Comparison of ENCODE assay signal across 16 cellular contexts in genomic region chr3:29557825-29558224, GRCh38.
DNase-seq lines count a peak whose midpoint lies in the region; ATAC-seq and TF ChIP-seq lines count a peak whose summit lies in the region.
"Had no signal": no experiment of that assay in that cellular context is flagged by ENCODE, and none has a peak within 500 bp of the region (broad histone marks: within the 10 kb centered on the region; RNA-seq: fewer than 3 reads in every experiment).

No MANE protein-coding gene starts in this region.

- CTCF ChIA-PET in A673 (lab: Charles Lee) (no interaction called here), WTC11 (lab: Charles Lee) (no interaction called here)

- H3K4me3 ChIP-seq in A673 (ENCODE audit: low read depth, low read length, poor library complexity, severe bottlenecking) (no peak overlapping the region), mesodermal cell (ENCODE audit: extremely low read depth, insufficient read depth, low read length, poor library complexity, severe bottlenecking) (no peak overlapping the region), thoracic aorta (no peak overlapping the region)
- H3K4me3 ChIP-seq: BLaER1 treated with 17β-estradiol and CSF1 and Interleukin-3, amounts not matched to agents 10 nM and 100 nM had no signal

- H3K27me3 Mint-ChIP-seq in WTC11 (ENCODE audit: low read depth) = no peaks in the 10 kb centered on the region
- H3K27me3 Mint-ChIP-seq: B cell had no signal

- TF ChIP-seq CTCF in A673 (conservative IDR thresholded peaks at IDR 0.05; ENCODE audit: low read depth, low read length) (no peak), WTC11 (IDR thresholded peaks at IDR 0.05) (no peak), thoracic aorta (IDR thresholded peaks at IDR 0.05) (no peak)

- H3K9me3 ChIP-seq in A673 (ENCODE audit: low read depth, low read length, poor library complexity, severe bottlenecking) (no peaks in the 10 kb centered on the region), mesodermal cell (ENCODE audit: control insufficient read depth, low read length) (no peaks in the 10 kb centered on the region), thoracic aorta (no peaks in the 10 kb centered on the region)
- H3K9me3 ChIP-seq: BLaER1 treated with 17β-estradiol and CSF1 and Interleukin-3, amounts not matched to agents 10 nM and 100 nM had no signal

- WGBS in mesodermal cell (ENCODE audit: insufficient coverage in 2 of 2), 2 experiments = no CpG with 5 or more reads among the region's 2 CpGs

- no peaks in the 10 kb centered on the region for H3K36me3 ChIP-seq in A673 (ENCODE audit: insufficient read depth, low read length, poor library complexity, severe bottlenecking)
- peaks cover 8% of the 10 kb centered on the region for H3K36me3 ChIP-seq in mesodermal cell (ENCODE audit: control insufficient read depth, insufficient read depth, low read length)
- no peaks in the 10 kb centered on the region for H3K36me3 ChIP-seq in thoracic aorta
- H3K36me3 ChIP-seq: BLaER1 treated with 17β-estradiol and CSF1 and Interleukin-3, amounts not matched to agents 10 nM and 100 nM had no signal

- peaks cover 33% of the 10 kb centered on the region for H3K4me1 Mint-ChIP-seq in WTC11
- H3K4me1 Mint-ChIP-seq: B cell had no signal

- no peaks in the 10 kb centered on the region for H3K27me3 ChIP-seq in A673 (replicated peaks; ENCODE audit: insufficient read depth, low read depth, low read length, poor library complexity)
- no peaks in the 10 kb centered on the region for H3K27me3 ChIP-seq in thoracic aorta (replicated peaks; ENCODE audit: insufficient read depth)
- H3K27me3 ChIP-seq: BLaER1 treated with 17β-estradiol and CSF1 and Interleukin-3, amounts not matched to agents 10 nM and 100 nM had no signal

- H3K4me3 Mint-ChIP-seq in WTC11 = no peak overlapping the region
- H3K4me3 Mint-ChIP-seq: B cell; CD8-positive, alpha-beta T cell had no signal

- H3K4me1 ChIP-seq in A673 (ENCODE audit: insufficient read depth, low read length, poor library complexity, severe bottlenecking) (peaks cover 33% of the 10 kb centered on the region), mesodermal cell (ENCODE audit: control insufficient read depth, insufficient read depth, low read length, poor library complexity, severe bottlenecking) (peaks cover 14% of the 10 kb centered on the region), thoracic aorta (ENCODE audit: control insufficient read depth in 1 of 2, low read depth in 2 of 2) (peaks cover 19 to 40% of the 10 kb centered on the region in 2 donors)

- DNase-seq in A673 (ENCODE audit: low spot score) (peak; percentile 91), WTC11 (ENCODE audit: low spot score) (no peak), thoracic aorta (ENCODE audit: low spot score) (no peak)
- DNase-seq in activated T-cell treated with anti-CD3 and anti-CD28 coated beads, Interleukin-2, amount 50 U/mL, for 48 hours = no peak
- no peak for DNase-seq in activated effector memory CD4-positive, alpha-beta T cell treated with Interleukin-2 at 50 U/mL for 16 hours
- DNase-seq: 8988T; Calu3; CD8-positive, alpha-beta T cell; DMS79 treated with DMSO at 0.1 percent for 48 hours; GF-D8; GOT3; H7 had no signal

- POLR2A ChIA-PET in A673 (lab: Charles Lee; ENCODE audit: low non-redundant PET) (no interaction called here), WTC11 (lab: Charles Lee) (interaction anchor here (0.6 kb wide), 1 partner anchor 391 kb away, joined by 3 read pairs; no protein-coding TSS in a partner anchor)

- no peaks in the 10 kb centered on the region for H3K9me3 Mint-ChIP-seq in WTC11
- H3K9me3 Mint-ChIP-seq: CD8-positive, alpha-beta T cell had no signal

- peak overlapping the region; percentile 36 for H3K27ac Mint-ChIP-seq in WTC11
- H3K27ac Mint-ChIP-seq: B cell; CD8-positive, alpha-beta T cell had no signal

- intact Hi-C loops in A673 (cut with micrococcal nuclease; ENCODE audit: unreplicated experiment) = loop anchor here (5.0 kb wide), 1 partner anchor 84 kb away; no protein-coding TSS in a partner anchor

- H3K27ac ChIP-seq in A673 (ENCODE audit: low read depth, low read length, poor library complexity, severe bottlenecking) = no peak overlapping the region
- peak overlapping the region; percentile 11 for H3K27ac ChIP-seq in mesodermal cell (ENCODE audit: low read depth, low read length, severe bottlenecking)
- H3K27ac ChIP-seq in thoracic aorta = peak overlapping the region; percentile 10 to 33
- H3K27ac ChIP-seq: BLaER1 treated with 17β-estradiol and CSF1 and Interleukin-3, amounts not matched to agents 10 nM and 100 nM had no signal

- BruUV-seq in A673 (replicated peaks; lab: Mats Ljungman, UMichigan) = no TSS peak

- ATAC-seq in WTC11 (peak; percentile 34; the same call in 1 of the 2 replicates), thoracic aorta (ENCODE audit: insufficient number of reproducible peaks, low FRiP score, low read depth) (no peak), HG02840 (IDR thresholded peaks at IDR 0.05; ENCODE audit: low FRiP score, unreplicated experiment) (no peak)
- ATAC-seq: CD8-positive, alpha-beta T cell had no signal

- no peaks in the 10 kb centered on the region for H3K36me3 Mint-ChIP-seq in WTC11
- H3K36me3 Mint-ChIP-seq: CD8-positive, alpha-beta T cell had no signal

TF ChIP-seq in WTC11, 78 proteins besides CTCF, POLR2A, EP300 and RAD21:
- TF ChIP-seq SMAD3 (CRISPR knock-in tag; IDR thresholded peaks at IDR 0.05; ENCODE audit: borderline replicate concordance) (no peak), FOXP4 (CRISPR knock-in tag; IDR thresholded peaks at IDR 0.05) (peak; percentile 54; the same call in 1 of the 2 replicates)
